8 cellular contexts compared by ENCODE assay signal in the genomic region with DNA sequence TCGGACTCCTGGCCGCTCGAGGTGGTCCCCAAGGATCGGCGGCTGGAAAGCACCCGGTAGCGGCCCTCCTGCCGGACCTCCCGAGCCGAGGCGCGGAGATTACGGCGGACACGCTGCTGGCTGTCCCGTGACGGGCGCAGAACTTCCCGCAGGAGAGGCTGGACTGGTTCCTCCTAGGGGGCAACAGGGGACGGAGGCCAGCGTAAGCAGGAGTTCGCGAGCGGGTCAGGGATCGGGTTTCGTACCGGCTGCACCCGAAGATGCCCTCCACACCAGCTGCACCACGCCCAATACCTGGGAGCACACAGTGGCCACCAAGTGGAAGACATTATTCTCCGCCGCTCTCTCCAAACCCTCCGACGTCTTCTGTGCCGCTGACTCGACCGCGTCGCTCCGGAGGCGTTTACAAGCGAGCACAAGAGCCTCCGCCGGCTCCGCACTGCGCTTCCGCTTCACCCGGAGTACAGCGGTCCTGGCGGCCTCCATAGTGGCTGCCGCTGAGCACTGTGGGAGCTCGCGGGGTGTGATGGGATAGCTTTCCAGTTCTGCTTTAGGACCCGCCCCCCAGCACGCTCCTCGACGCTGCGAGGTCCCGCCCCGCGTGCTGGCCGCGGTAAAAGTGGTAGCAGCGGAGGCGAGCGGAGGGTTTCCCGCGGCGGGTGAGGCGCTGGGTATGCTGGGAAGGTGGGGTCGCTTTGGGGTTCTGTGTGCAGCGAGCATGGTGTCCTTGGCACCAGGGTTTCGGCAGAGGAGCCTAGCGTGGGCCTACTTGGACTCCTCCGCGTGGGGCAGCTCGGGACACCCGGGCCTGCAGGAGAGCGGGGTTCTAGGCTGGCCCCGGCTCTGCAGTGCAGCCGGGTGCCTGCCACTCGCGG. TPM values are rescaled to one million over a fixed set of nuclear protein-coding genes. Genes with fewer than 3 reads are reported as not detected.
DNase-seq lines count a peak whose midpoint lies in the region; ATAC-seq and TF ChIP-seq lines count a peak whose summit lies in the region.

A gene with protein sequence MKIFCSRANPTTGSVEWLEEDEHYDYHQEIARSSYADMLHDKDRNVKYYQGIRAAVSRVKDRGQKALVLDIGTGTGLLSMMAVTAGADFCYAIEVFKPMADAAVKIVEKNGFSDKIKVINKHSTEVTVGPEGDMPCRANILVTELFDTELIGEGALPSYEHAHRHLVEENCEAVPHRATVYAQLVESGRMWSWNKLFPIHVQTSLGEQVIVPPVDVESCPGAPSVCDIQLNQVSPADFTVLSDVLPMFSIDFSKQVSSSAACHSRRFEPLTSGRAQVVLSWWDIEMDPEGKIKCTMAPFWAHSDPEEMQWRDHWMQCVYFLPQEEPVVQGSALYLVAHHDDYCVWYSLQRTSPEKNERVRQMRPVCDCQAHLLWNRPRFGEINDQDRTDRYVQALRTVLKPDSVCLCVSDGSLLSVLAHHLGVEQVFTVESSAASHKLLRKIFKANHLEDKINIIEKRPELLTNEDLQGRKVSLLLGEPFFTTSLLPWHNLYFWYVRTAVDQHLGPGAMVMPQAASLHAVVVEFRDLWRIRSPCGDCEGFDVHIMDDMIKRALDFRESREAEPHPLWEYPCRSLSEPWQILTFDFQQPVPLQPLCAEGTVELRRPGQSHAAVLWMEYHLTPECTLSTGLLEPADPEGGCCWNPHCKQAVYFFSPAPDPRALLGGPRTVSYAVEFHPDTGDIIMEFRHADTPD (plus strand): TSS at position 579 of the 875 bp plus-strand sequence. CDS start 4,961 bp downstream, outside the sequence.
A gene (minus strand): TSS at position 506 of the 875 bp plus-strand sequence. CDS start 20 bp downstream, at position 486.

- H3K9me3 ChIP-seq in heart left ventricle, result no peaks in the 10 kb centered on the region
- no peaks in the 10 kb centered on the region for H3K9me3 ChIP-seq in upper lobe of left lung

- H3K36me3 ChIP-seq in heart left ventricle (peaks cover 0 to 71% (median 48%) of the 10 kb centered on the region in 9 donors), upper lobe of left lung (peaks cover 4 to 37% (median 18%) of the 10 kb centered on the region in 4 donors)

- H3K4me3 Mint-ChIP-seq in T-cell, result peak within 1 kb of the TSS; percentile 95 to 99 (median 98)

- CTCF ChIA-PET in T-cell (lab: Charles Lee), result interaction anchor here (0.5 to 2.7 kb wide), 17 partner anchors 11 to 1372 kb away, joined by 3 to 73 read pairs (median 4); a partner anchor contains a TSS

- POLR2A ChIA-PET in T-cell (lab: Charles Lee), result interaction anchor here (0.6 to 1.4 kb wide), 8 partner anchors 17 to 822 kb away, joined by 3 to 5 read pairs (median 3); a partner anchor contains a TSS

- TF ChIP-seq POLR2A in heart left ventricle (IDR thresholded peaks at IDR 0.05) (peak in 1 of 2 donors; percentile 76), upper lobe of left lung (IDR thresholded peaks at IDR 0.05) (peak in 3 of 4 donors; percentile 59 to 87 (median 76))

- peaks cover 6 to 37% (median 26%) of the 10 kb centered on the region in 12 donors for H3K4me1 ChIP-seq in heart left ventricle
- H3K4me1 ChIP-seq in upper lobe of left lung, result peaks cover 23 to 40% (median 30%) of the 10 kb centered on the region in 4 donors

- 0% methylated on average over 77 to 82 of the region's 82 CpGs for WGBS in adipose tissue, 3 donors
- WGBS in heart left ventricle, 4 donors, result 0% methylated on average over 24 to 82 of the region's 82 CpGs
- WGBS in upper lobe of left lung, 2 donors, result 0% methylated on average over 19 to 70 of the region's 82 CpGs

- TF ChIP-seq EP300 in upper lobe of left lung (IDR thresholded peaks at IDR 0.05), result no peak

- H3K27me3 Mint-ChIP-seq in T-cell, result no peaks in the 10 kb centered on the region

- TF ChIP-seq CTCF in GM13977 (IDR thresholded peaks at IDR 0.05; ENCODE audit: extremely low read depth, insufficient read depth, missing control alignments), result no peak
- TF ChIP-seq CTCF in heart left ventricle (IDR thresholded peaks at IDR 0.05), result peak in 7 of 12 donors; percentile 27 to 64 (median 39)
- peak in 5 of 6 experiments; percentile 26 to 69 (median 36) for TF ChIP-seq CTCF in upper lobe of left lung (IDR thresholded peaks at IDR 0.05)

- DNase-seq in GM13977 (ENCODE audit: low spot score) (peak; percentile 97), NCI-H146 (lab: John Stamatoyannopoulos, UW) (peak; percentile 90), T-cell (peak; percentile 82 to 96 (median 91)), heart left ventricle (peak; percentile 91 to 94 (median 93)), posterior cingulate gyrus (peak; percentile 89 to 99 (median 92)), upper lobe of left lung (peak; percentile 95 to 96)

- ATAC-seq in HG02870 (IDR thresholded peaks at IDR 0.05; ENCODE audit: unreplicated experiment) (peak; percentile 93), T-cell (replicated peaks in 1 of 4) (peak; percentile 97 to 100 (median 98)), heart left ventricle (peak; percentile 100), upper lobe of left lung (ENCODE audit: low FRiP score in 2 of 2) (peak; percentile 100)

- H3K27ac Mint-ChIP-seq in T-cell, result peak within 1 kb of the TSS; percentile 97 to 98

- H3K36me3 Mint-ChIP-seq in T-cell, result peaks cover 31% of the 10 kb centered on the region

- in situ Hi-C loops in GM13977 (cut with MboI; ENCODE audit: low pct_unique_long_range_greater_than_20kb, low sequenced_read_pairs, unreplicated experiment), result no loop called here

- no peaks in the 10 kb centered on the region for H3K9me3 Mint-ChIP-seq in T-cell

- peaks cover 46 to 59% (median 55%) of the 10 kb centered on the region in 3 donors for H3K4me1 Mint-ChIP-seq in T-cell

- intact Hi-C loops in heart left ventricle (cut with DNase I) (loop anchor here (1.0 to 5.0 kb wide), 4 partner anchors 46 to 63 kb away; a partner anchor contains a TSS), posterior cingulate gyrus (cut with DNase I) (loop anchor here (2.0 to 10.0 kb wide), 3 partner anchors 43 to 226 kb away; a partner anchor contains a TSS)

- H3K27me3 ChIP-seq in heart left ventricle, result no peaks in the 10 kb centered on the region
- no peaks in the 10 kb centered on the region for H3K27me3 ChIP-seq in upper lobe of left lung

- H3K4me3 ChIP-seq in heart left ventricle, result peak within 1 kb of the TSS; percentile 69 to 98 (median 89)
- H3K4me3 ChIP-seq in upper lobe of left lung, result peak within 1 kb of the TSS; percentile 59 to 99 (median 89)

- peak within 1 kb of the TSS; percentile 26 for H3K27ac ChIP-seq in adipose tissue (ENCODE audit: low read depth, low read length)
- H3K27ac ChIP-seq in heart left ventricle, result peak within 1 kb of the TSS; percentile 15 to 95 (median 83)
- H3K27ac ChIP-seq in upper lobe of left lung, result peak within 1 kb of the TSS; percentile 85 to 93 (median 86)

RNA-seq across cellular contexts. Expression of the first gene that starts in this region (rescaled TPM):
- total RNA-seq in T-cell (10 to 100 TPM; 80.1 to 92.4 (median 87.2) TPM), heart left ventricle (10 to 100 TPM; 21.9 to 34.0 (median 30.7) TPM), upper lobe of left lung (100 to 1,000 TPM in 1 of 6 donors, 10 to 100 TPM in 5; 26.9 to 166 (median 38.8) TPM)
- polyA plus RNA-seq in adipose tissue (10 to 100 TPM; 25.3 to 58.0 (median 30.6) TPM), heart left ventricle (10 to 100 TPM; 21.0 to 37.4 TPM)

RNA-seq across cellular contexts. Expression of the second gene that starts in this region (rescaled TPM):
- total RNA-seq in T-cell (10 to 100 TPM; 42.5 to 50.3 (median 43.9) TPM), heart left ventricle (10 to 100 TPM in 6 of 9 donors, 1 to 10 TPM in 3; 8.1 to 16.2 (median 11.2) TPM), upper lobe of left lung (10 to 100 TPM in 5 of 6 donors, 1 to 10 TPM in 1; 9.9 to 35.6 (median 18.5) TPM)
- polyA plus RNA-seq in adipose tissue (1 to 10 TPM; 4.7 to 9.2 (median 5.0) TPM), heart left ventricle (1 to 10 TPM; 9.6 to 9.9 TPM)

Comparison
In these comparisons a context has a peak if more than half of its experiments do, and no peak if none do; other contexts are left out.
1. Peak in every context shown above with its lines: DNase-seq, ATAC-seq, H3K4me3 ChIP-seq and H3K27ac ChIP-seq.
2. H3K27ac ChIP-seq: peak in every context shown above with its lines; median percentile 86 in upper lobe of left lung; 83 in heart left ventricle; 26 in adipose tissue.